ENCODE assay signal across 8 cellular contexts in genomic region chr10:101014230-101014884, GRCh38. TPM values are rescaled to one million over a fixed set of nuclear protein-coding genes. Genes with fewer than 3 reads are reported as not detected.
DNase-seq lines count a peak whose midpoint lies in the region; ATAC-seq and TF ChIP-seq lines count a peak whose summit lies in the region.

No MANE protein-coding gene starts in this region.

- ATAC-seq in central memory CD8-positive, alpha-beta T cell (replicated peaks; ENCODE audit: extremely low read depth, poor library complexity, severe bottlenecking) = no peak
- ATAC-seq in left lung (peak; percentile 80), HG03175 (IDR thresholded peaks at IDR 0.05; ENCODE audit: unreplicated experiment) (no peak)

- peaks cover 3% of the 10 kb centered on the region for H3K36me3 Mint-ChIP-seq in central memory CD8-positive, alpha-beta T cell (ENCODE audit: insufficient read depth)

- H3K27ac ChIP-seq in left lung = no peak overlapping the region

- H3K27ac Mint-ChIP-seq in central memory CD8-positive, alpha-beta T cell (ENCODE audit: low read depth) = no peak overlapping the region

- TF ChIP-seq CTCF in NB4 (IDR thresholded peaks at IDR 0.05; ENCODE audit: low read depth, low read length) (peak; percentile 97), left lung (IDR thresholded peaks at IDR 0.05) (peak; percentile 76 to 91)

- intact Hi-C loops in left lung (cut with DNase I) = no loop called here

- peaks cover 46% of the 10 kb centered on the region for H3K27me3 Mint-ChIP-seq in central memory CD8-positive, alpha-beta T cell

- H3K9me3 Mint-ChIP-seq in central memory CD8-positive, alpha-beta T cell = no peaks in the 10 kb centered on the region

- peaks cover 0 to 33% of the 10 kb centered on the region in 2 donors for H3K27me3 ChIP-seq in left lung

- peaks cover 21% of the 10 kb centered on the region for H3K4me1 Mint-ChIP-seq in central memory CD8-positive, alpha-beta T cell

- H3K9me3 ChIP-seq in left lung = no peaks in the 10 kb centered on the region

- peak; percentile 4 to 56 for DNase-seq in NCI-H187 (lab: John Stamatoyannopoulos, UW)
- DNase-seq in NCI-H187 treated with DMSO at 0.1 percent for 48 hours (lab: John Stamatoyannopoulos, UW) = no peak
- peak; percentile 73 for DNase-seq in NB4 (ENCODE audit: low read depth)
- DNase-seq in activated CD4-positive, alpha-beta T cell treated with anti-CD3 and anti-CD28 coated beads for 24 hours (ENCODE audit: low read depth in 2 of 2) = peak; percentile 72 to 79
- DNase-seq in central memory CD8-positive, alpha-beta T cell (ENCODE audit: low spot score in 2 of 2) = peak; percentile 47 to 74
- DNase-seq in left lung = peak; percentile 81 to 95
- DNase-seq in stimulated activated CD4-positive, alpha-beta T cell treated with anti-CD3 and anti-CD28 coated beads, TNF-alpha, amount 100 ng/mL, for 1 hour (ENCODE audit: low read depth in 3 of 3, low spot score in 1 of 3) = peak in 2 of 3 donors; percentile 52 to 66

- H3K4me1 ChIP-seq in left lung = peaks cover 4 to 39% of the 10 kb centered on the region in 2 donors

- no peaks in the 10 kb centered on the region for H3K36me3 ChIP-seq in left lung

- no peak overlapping the region for H3K4me3 ChIP-seq in NB4 (ENCODE audit: low read depth, low read length)
- H3K4me3 ChIP-seq in left lung = no peak overlapping the region

- no peak for TF ChIP-seq POLR2A in NB4 (IDR thresholded peaks at IDR 0.05; ENCODE audit: extremely low read depth, insufficient read length)

- H3K4me3 Mint-ChIP-seq in central memory CD8-positive, alpha-beta T cell = no peak overlapping the region

RNA-seq across cellular contexts. Expression of gene LZTS2, which starts 14.7 kb away (rescaled TPM):
- total RNA-seq in left lung = 10 to 100 TPM; 47.6 to 48.6 TPM

RNA-seq across cellular contexts. Expression of gene PDZD7, which starts 16.6 kb away (rescaled TPM):
- under 1 TPM; 0.58 to 0.96 TPM for total RNA-seq in left lung

RNA-seq across cellular contexts. Expression of gene SFXN3, which starts 16.7 kb away (rescaled TPM):
- 10 to 100 TPM; 67.2 to 79.0 TPM for total RNA-seq in left lung

RNA-seq across cellular contexts. Expression of gene TWNK, which starts 27.0 kb away (rescaled TPM):
- 1 to 10 TPM; 3.4 to 6.6 TPM for total RNA-seq in left lung

RNA-seq across cellular contexts. Expression of gene MRPL43, which starts 27.1 kb away (rescaled TPM):
- total RNA-seq in left lung = 10 to 100 TPM; 55.0 to 67.9 TPM
